In the genomic region with DNA sequence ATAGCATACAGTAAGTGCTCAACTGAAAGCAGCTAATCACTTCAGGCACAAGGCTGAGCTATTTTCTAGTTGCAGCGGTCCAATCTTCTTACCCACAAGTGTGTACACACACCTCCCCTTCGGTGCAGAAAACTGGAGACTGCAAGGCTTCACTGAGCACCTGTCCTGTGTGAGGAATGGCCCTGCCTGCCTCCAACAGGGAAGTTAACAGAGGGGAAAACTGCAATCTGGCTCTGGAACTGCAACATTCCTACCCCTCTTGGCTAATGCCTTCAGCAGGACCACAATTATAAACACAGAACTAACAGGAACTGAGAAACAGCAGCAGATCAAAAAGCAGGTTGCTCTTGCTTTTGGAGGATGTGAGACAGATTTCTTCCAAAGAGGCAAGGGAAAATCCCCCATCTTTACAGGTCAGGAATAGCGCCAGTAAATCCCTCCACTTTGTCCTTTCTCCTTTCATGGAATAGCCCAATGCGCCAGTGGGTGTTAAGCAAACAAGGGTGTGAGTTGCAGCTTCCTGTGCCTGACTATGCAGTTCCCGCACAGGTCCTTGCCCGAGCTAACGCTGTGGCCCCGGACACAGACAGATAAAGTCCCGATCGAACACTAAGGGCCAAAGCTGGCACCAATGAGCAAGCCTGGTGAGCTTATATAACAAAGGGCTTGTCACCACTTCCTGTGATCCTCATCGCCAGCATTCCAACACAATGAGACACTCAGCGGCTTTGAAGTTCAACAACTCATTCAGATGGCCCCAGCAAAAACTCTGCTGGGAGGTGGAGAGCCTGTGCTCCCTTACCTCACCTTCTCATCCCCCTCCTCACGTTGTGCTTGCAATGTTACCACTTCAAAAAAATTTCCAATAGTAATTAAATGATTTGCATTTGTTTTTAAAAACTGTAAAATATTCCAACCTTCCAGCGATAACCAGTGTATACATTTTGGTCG, we compare ENCODE assay signal across 1 cellular context.
TF ChIP-seq lines count a peak whose summit lies in the region.

No MANE protein-coding gene starts in this region.

TF ChIP-seq in HepG2, 621 proteins besides CTCF, POLR2A, EP300 and RAD21 (continued from another document and continues in another):
- TF ChIP-seq, protein P1, sequence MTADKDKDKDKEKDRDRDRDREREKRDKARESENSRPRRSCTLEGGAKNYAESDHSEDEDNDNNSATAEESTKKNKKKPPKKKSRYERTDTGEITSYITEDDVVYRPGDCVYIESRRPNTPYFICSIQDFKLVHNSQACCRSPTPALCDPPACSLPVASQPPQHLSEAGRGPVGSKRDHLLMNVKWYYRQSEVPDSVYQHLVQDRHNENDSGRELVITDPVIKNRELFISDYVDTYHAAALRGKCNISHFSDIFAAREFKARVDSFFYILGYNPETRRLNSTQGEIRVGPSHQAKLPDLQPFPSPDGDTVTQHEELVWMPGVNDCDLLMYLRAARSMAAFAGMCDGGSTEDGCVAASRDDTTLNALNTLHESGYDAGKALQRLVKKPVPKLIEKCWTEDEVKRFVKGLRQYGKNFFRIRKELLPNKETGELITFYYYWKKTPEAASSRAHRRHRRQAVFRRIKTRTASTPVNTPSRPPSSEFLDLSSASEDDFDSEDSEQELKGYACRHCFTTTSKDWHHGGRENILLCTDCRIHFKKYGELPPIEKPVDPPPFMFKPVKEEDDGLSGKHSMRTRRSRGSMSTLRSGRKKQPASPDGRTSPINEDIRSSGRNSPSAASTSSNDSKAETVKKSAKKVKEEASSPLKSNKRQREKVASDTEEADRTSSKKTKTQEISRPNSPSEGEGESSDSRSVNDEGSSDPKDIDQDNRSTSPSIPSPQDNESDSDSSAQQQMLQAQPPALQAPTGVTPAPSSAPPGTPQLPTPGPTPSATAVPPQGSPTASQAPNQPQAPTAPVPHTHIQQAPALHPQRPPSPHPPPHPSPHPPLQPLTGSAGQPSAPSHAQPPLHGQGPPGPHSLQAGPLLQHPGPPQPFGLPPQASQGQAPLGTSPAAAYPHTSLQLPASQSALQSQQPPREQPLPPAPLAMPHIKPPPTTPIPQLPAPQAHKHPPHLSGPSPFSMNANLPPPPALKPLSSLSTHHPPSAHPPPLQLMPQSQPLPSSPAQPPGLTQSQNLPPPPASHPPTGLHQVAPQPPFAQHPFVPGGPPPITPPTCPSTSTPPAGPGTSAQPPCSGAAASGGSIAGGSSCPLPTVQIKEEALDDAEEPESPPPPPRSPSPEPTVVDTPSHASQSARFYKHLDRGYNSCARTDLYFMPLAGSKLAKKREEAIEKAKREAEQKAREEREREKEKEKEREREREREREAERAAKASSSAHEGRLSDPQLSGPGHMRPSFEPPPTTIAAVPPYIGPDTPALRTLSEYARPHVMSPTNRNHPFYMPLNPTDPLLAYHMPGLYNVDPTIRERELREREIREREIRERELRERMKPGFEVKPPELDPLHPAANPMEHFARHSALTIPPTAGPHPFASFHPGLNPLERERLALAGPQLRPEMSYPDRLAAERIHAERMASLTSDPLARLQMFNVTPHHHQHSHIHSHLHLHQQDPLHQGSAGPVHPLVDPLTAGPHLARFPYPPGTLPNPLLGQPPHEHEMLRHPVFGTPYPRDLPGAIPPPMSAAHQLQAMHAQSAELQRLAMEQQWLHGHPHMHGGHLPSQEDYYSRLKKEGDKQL (CRISPR knock-in tag; IDR thresholded peaks at IDR 0.05; ENCODE audit: low read depth): 0 out of 2 replicates have a peak, but pooled peaks have one; percentile 67
- TF ChIP-seq ARNT (IDR thresholded peaks at IDR 0.05) (no peak), ZBTB38 (CRISPR knock-in tag; IDR thresholded peaks at IDR 0.05) (peak; percentile 88; the same call in 1 of the 2 replicates), ZNF235 (CRISPR knock-in tag; IDR thresholded peaks at IDR 0.05; ENCODE audit: borderline replicate concordance) (0 out of 2 replicates have a peak, but pooled peaks have one; percentile 71), ZNF296 (CRISPR knock-in tag; conservative IDR thresholded peaks at IDR 0.05) (no peak), THAP8 (CRISPR knock-in tag; IDR thresholded peaks at IDR 0.05; ENCODE audit: borderline replicate concordance) (no peak), PHF20 (CRISPR knock-in tag; IDR thresholded peaks at IDR 0.05) (no peak), ZSCAN12 (CRISPR knock-in tag; IDR thresholded peaks at IDR 0.05) (peak; percentile 76; the same call in 1 of the 2 replicates), ZBTB40 (IDR thresholded peaks at IDR 0.05) (no peak), ZBTB40 (CRISPR knock-in tag; IDR thresholded peaks at IDR 0.05) (peak; percentile 86; the same call in 1 of the 2 replicates), RCOR2 (CRISPR knock-in tag; IDR thresholded peaks at IDR 0.05) (peak; percentile 88), KAT2B (IDR thresholded peaks at IDR 0.05; ENCODE audit: borderline replicate concordance, low read depth, low read length) (peak; percentile 47; the same call in 1 of the 2 replicates), ZNF687 (CRISPR knock-in tag; IDR thresholded peaks at IDR 0.05) (peak; percentile 93), PLRG1 (conservative IDR thresholded peaks at IDR 0.05) (no peak), ZNF713 (CRISPR knock-in tag; IDR thresholded peaks at IDR 0.05) (peak; percentile 87; the same call in 1 of the 2 replicates), ZNF121 (CRISPR knock-in tag; IDR thresholded peaks at IDR 0.05) (peak; percentile 72; the same call in 1 of the 2 replicates), CHCHD3 (CRISPR knock-in tag; IDR thresholded peaks at IDR 0.05) (no peak), HNRNPK (IDR thresholded peaks at IDR 0.05; ENCODE audit: low read depth, low read length, poor library complexity, severe bottlenecking) (no peak)
- TF ChIP-seq, protein P2, sequence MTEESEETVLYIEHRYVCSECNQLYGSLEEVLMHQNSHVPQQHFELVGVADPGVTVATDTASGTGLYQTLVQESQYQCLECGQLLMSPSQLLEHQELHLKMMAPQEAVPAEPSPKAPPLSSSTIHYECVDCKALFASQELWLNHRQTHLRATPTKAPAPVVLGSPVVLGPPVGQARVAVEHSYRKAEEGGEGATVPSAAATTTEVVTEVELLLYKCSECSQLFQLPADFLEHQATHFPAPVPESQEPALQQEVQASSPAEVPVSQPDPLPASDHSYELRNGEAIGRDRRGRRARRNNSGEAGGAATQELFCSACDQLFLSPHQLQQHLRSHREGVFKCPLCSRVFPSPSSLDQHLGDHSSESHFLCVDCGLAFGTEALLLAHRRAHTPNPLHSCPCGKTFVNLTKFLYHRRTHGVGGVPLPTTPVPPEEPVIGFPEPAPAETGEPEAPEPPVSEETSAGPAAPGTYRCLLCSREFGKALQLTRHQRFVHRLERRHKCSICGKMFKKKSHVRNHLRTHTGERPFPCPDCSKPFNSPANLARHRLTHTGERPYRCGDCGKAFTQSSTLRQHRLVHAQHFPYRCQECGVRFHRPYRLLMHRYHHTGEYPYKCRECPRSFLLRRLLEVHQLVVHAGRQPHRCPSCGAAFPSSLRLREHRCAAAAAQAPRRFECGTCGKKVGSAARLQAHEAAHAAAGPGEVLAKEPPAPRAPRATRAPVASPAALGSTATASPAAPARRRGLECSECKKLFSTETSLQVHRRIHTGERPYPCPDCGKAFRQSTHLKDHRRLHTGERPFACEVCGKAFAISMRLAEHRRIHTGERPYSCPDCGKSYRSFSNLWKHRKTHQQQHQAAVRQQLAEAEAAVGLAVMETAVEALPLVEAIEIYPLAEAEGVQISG (CRISPR knock-in tag; IDR thresholded peaks at IDR 0.05): peak; percentile 71
- TF ChIP-seq, protein P3, sequence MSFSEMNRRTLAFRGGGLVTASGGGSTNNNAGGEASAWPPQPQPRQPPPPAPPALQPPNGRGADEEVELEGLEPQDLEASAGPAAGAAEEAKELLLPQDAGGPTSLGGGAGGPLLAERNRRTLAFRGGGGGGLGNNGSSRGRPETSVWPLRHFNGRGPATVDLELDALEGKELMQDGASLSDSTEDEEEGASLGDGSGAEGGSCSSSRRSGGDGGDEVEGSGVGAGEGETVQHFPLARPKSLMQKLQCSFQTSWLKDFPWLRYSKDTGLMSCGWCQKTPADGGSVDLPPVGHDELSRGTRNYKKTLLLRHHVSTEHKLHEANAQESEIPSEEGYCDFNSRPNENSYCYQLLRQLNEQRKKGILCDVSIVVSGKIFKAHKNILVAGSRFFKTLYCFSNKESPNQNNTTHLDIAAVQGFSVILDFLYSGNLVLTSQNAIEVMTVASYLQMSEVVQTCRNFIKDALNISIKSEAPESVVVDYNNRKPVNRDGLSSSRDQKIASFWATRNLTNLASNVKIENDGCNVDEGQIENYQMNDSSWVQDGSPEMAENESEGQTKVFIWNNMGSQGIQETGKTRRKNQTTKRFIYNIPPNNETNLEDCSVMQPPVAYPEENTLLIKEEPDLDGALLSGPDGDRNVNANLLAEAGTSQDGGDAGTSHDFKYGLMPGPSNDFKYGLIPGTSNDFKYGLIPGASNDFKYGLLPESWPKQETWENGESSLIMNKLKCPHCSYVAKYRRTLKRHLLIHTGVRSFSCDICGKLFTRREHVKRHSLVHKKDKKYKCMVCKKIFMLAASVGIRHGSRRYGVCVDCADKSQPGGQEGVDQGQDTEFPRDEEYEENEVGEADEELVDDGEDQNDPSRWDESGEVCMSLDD (CRISPR knock-in tag; IDR thresholded peaks at IDR 0.05; ENCODE audit: borderline replicate concordance): peak; percentile 18; the same call in 1 of the 2 replicates
